1 cellular context compared by ENCODE assay signal in the genomic region with DNA sequence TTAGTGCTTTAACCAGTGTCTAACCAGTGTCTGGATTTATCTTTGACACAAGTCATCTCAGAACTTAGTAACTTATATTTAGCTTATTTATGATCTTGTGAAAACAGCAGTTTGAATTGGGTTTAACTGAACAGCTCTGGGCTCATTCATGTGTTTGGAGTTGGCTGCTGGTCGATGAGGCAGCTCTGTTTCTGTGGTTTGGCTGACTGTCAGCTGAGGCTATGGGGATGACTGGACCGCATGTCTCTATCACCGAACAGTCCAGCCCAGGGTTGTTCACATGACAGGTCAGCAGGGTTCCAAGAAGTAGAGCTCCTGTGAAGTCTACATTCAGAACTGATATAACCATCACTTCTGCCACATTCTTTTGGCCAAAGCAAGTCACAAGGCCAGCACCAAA.
A peak's percentile ranks its signal among the peaks of the same experiment; 100 is the strongest.
TF ChIP-seq lines count a peak whose summit lies in the region.

No MANE protein-coding gene starts in this region.

TF ChIP-seq in GM12878, 131 proteins besides CTCF, POLR2A, EP300 and RAD21 (continued from another document and continues in another):
- TF ChIP-seq, protein P1, sequence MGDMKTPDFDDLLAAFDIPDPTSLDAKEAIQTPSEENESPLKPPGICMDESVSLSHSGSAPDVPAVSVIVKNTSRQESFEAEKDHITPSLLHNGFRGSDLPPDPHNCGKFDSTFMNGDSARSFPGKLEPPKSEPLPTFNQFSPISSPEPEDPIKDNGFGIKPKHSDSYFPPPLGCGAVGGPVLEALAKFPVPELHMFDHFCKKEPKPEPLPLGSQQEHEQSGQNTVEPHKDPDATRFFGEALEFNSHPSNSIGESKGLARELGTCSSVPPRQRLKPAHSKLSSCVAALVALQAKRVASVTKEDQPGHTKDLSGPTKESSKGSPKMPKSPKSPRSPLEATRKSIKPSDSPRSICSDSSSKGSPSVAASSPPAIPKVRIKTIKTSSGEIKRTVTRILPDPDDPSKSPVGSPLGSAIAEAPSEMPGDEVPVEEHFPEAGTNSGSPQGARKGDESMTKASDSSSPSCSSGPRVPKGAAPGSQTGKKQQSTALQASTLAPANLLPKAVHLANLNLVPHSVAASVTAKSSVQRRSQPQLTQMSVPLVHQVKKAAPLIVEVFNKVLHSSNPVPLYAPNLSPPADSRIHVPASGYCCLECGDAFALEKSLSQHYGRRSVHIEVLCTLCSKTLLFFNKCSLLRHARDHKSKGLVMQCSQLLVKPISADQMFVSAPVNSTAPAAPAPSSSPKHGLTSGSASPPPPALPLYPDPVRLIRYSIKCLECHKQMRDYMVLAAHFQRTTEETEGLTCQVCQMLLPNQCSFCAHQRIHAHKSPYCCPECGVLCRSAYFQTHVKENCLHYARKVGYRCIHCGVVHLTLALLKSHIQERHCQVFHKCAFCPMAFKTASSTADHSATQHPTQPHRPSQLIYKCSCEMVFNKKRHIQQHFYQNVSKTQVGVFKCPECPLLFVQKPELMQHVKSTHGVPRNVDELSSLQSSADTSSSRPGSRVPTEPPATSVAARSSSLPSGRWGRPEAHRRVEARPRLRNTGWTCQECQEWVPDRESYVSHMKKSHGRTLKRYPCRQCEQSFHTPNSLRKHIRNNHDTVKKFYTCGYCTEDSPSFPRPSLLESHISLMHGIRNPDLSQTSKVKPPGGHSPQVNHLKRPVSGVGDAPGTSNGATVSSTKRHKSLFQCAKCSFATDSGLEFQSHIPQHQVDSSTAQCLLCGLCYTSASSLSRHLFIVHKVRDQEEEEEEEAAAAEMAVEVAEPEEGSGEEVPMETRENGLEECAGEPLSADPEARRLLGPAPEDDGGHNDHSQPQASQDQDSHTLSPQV (IDR thresholded peaks at IDR 0.05), result no peak
- TF ChIP-seq SMAD1 (IDR thresholded peaks at IDR 0.05; ENCODE audit: low read depth, partially characterized antibody) (no peak), NRF1 (conservative IDR thresholded peaks at IDR 0.05; ENCODE audit: low read depth, low read length) (no peak), CREM (IDR thresholded peaks at IDR 0.05; ENCODE audit: low read depth) (peak; percentile 93), ZNF207 (IDR thresholded peaks at IDR 0.05; ENCODE audit: borderline replicate concordance) (no peak), BHLHE40 (IDR thresholded peaks at IDR 0.05; ENCODE audit: borderline replicate concordance in 1 of 2, low read depth in 2 of 2, low read length in 1 of 2) (0 out of 4 replicates have a peak, but pooled peaks of 1 of the 2 experiments have one; percentile 34), FOXK2 (IDR thresholded peaks at IDR 0.05) (no peak), CBFB (IDR thresholded peaks at IDR 0.05; ENCODE audit: low read depth) (peak; percentile 79; the same call in 1 of the 2 replicates), YBX1 (IDR thresholded peaks at IDR 0.05) (no peak), ZBED1 (IDR thresholded peaks at IDR 0.05; ENCODE audit: borderline replicate concordance) (peak; percentile 84), EZH2 (IDR thresholded peaks at IDR 0.05; ENCODE audit: borderline replicate concordance, control insufficient read depth, low read depth, low read length) (no peak), RB1 (IDR thresholded peaks at IDR 0.05; ENCODE audit: borderline replicate concordance) (no peak), ESRRA (IDR thresholded peaks at IDR 0.05; ENCODE audit: low read length) (no peak), CREB1 (IDR thresholded peaks at IDR 0.05; ENCODE audit: low read depth) (0 out of 2 replicates have a peak, but pooled peaks have one; percentile 31), BRCA1 (IDR thresholded peaks at IDR 0.05; ENCODE audit: low read depth, low read length) (no peak), IKZF1 (conservative IDR thresholded peaks at IDR 0.05) (peak; percentile 63; the same call in 1 of the 2 replicates), SREBF2 (IDR thresholded peaks at IDR 0.05; ENCODE audit: low read length) (no peak), KAT2A (conservative IDR thresholded peaks at IDR 0.05; ENCODE audit: control insufficient read depth, low read depth, low read length) (no peak), HDGF (IDR thresholded peaks at IDR 0.05) (no peak), JUNB (IDR thresholded peaks at IDR 0.05) (peak; percentile 90), NBN (IDR thresholded peaks at IDR 0.05) (0 out of 2 replicates have a peak, but pooled peaks have one; percentile 18), LARP7 (IDR thresholded peaks at IDR 0.05) (no peak), MTA3 (IDR thresholded peaks at IDR 0.05; ENCODE audit: borderline replicate concordance, low read length) (peak; percentile 63), MEF2B (IDR thresholded peaks at IDR 0.05; ENCODE audit: partially characterized antibody, poor library complexity, severe bottlenecking) (peak; percentile 88), MYB (IDR thresholded peaks at IDR 0.05; ENCODE audit: borderline replicate concordance, low read depth, low read length) (peak; percentile 97), PAX8 (IDR thresholded peaks at IDR 0.05) (no peak), FOS (IDR thresholded peaks at IDR 0.05; ENCODE audit: borderline replicate concordance, extremely low read depth, insufficient read length) (no peak), PML (IDR thresholded peaks at IDR 0.05; ENCODE audit: low read length) (peak; percentile 90; the same call in 1 of the 2 replicates), MXI1 (IDR thresholded peaks at IDR 0.05; ENCODE audit: low read depth, low read length) (peak; percentile 51; the same call in 1 of the 2 replicates)
- TF ChIP-seq, protein P2, sequence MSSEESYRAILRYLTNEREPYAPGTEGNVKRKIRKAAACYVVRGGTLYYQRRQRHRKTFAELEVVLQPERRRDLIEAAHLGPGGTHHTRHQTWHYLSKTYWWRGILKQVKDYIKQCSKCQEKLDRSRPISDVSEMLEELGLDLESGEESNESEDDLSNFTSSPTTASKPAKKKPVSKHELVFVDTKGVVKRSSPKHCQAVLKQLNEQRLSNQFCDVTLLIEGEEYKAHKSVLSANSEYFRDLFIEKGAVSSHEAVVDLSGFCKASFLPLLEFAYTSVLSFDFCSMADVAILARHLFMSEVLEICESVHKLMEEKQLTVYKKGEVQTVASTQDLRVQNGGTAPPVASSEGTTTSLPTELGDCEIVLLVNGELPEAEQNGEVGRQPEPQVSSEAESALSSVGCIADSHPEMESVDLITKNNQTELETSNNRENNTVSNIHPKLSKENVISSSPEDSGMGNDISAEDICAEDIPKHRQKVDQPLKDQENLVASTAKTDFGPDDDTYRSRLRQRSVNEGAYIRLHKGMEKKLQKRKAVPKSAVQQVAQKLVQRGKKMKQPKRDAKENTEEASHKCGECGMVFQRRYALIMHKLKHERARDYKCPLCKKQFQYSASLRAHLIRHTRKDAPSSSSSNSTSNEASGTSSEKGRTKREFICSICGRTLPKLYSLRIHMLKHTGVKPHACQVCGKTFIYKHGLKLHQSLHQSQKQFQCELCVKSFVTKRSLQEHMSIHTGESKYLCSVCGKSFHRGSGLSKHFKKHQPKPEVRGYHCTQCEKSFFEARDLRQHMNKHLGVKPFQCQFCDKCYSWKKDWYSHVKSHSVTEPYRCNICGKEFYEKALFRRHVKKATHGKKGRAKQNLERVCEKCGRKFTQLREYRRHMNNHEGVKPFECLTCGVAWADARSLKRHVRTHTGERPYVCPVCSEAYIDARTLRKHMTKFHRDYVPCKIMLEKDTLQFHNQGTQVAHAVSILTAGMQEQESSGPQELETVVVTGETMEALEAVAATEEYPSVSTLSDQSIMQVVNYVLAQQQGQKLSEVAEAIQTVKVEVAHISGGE (CRISPR knock-in tag; IDR thresholded peaks at IDR 0.05), result no peak
- TF ChIP-seq, protein P3, sequence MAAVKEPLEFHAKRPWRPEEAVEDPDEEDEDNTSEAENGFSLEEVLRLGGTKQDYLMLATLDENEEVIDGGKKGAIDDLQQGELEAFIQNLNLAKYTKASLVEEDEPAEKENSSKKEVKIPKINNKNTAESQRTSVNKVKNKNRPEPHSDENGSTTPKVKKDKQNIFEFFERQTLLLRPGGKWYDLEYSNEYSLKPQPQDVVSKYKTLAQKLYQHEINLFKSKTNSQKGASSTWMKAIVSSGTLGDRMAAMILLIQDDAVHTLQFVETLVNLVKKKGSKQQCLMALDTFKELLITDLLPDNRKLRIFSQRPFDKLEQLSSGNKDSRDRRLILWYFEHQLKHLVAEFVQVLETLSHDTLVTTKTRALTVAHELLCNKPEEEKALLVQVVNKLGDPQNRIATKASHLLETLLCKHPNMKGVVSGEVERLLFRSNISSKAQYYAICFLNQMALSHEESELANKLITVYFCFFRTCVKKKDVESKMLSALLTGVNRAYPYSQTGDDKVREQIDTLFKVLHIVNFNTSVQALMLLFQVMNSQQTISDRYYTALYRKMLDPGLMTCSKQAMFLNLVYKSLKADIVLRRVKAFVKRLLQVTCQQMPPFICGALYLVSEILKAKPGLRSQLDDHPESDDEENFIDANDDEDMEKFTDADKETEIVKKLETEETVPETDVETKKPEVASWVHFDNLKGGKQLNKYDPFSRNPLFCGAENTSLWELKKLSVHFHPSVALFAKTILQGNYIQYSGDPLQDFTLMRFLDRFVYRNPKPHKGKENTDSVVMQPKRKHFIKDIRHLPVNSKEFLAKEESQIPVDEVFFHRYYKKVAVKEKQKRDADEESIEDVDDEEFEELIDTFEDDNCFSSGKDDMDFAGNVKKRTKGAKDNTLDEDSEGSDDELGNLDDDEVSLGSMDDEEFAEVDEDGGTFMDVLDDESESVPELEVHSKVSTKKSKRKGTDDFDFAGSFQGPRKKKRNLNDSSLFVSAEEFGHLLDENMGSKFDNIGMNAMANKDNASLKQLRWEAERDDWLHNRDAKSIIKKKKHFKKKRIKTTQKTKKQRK (IDR thresholded peaks at IDR 0.05; ENCODE audit: low read depth, low read length), result no peak
- TF ChIP-seq, protein P4, sequence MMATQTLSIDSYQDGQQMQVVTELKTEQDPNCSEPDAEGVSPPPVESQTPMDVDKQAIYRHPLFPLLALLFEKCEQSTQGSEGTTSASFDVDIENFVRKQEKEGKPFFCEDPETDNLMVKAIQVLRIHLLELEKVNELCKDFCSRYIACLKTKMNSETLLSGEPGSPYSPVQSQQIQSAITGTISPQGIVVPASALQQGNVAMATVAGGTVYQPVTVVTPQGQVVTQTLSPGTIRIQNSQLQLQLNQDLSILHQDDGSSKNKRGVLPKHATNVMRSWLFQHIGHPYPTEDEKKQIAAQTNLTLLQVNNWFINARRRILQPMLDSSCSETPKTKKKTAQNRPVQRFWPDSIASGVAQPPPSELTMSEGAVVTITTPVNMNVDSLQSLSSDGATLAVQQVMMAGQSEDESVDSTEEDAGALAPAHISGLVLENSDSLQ (IDR thresholded peaks at IDR 0.05), result peak; percentile 66; the same call in 1 of the 2 replicates
- TF ChIP-seq, protein P5, sequence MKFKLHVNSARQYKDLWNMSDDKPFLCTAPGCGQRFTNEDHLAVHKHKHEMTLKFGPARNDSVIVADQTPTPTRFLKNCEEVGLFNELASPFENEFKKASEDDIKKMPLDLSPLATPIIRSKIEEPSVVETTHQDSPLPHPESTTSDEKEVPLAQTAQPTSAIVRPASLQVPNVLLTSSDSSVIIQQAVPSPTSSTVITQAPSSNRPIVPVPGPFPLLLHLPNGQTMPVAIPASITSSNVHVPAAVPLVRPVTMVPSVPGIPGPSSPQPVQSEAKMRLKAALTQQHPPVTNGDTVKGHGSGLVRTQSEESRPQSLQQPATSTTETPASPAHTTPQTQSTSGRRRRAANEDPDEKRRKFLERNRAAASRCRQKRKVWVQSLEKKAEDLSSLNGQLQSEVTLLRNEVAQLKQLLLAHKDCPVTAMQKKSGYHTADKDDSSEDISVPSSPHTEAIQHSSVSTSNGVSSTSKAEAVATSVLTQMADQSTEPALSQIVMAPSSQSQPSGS (IDR thresholded peaks at IDR 0.05; ENCODE audit: low read length), result peak; percentile 92
- TF ChIP-seq, protein P6, sequence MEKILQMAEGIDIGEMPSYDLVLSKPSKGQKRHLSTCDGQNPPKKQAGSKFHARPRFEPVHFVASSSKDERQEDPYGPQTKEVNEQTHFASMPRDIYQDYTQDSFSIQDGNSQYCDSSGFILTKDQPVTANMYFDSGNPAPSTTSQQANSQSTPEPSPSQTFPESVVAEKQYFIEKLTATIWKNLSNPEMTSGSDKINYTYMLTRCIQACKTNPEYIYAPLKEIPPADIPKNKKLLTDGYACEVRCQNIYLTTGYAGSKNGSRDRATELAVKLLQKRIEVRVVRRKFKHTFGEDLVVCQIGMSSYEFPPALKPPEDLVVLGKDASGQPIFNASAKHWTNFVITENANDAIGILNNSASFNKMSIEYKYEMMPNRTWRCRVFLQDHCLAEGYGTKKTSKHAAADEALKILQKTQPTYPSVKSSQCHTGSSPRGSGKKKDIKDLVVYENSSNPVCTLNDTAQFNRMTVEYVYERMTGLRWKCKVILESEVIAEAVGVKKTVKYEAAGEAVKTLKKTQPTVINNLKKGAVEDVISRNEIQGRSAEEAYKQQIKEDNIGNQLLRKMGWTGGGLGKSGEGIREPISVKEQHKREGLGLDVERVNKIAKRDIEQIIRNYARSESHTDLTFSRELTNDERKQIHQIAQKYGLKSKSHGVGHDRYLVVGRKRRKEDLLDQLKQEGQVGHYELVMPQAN (conservative IDR thresholded peaks at IDR 0.05), result no peak
- TF ChIP-seq, protein P7, sequence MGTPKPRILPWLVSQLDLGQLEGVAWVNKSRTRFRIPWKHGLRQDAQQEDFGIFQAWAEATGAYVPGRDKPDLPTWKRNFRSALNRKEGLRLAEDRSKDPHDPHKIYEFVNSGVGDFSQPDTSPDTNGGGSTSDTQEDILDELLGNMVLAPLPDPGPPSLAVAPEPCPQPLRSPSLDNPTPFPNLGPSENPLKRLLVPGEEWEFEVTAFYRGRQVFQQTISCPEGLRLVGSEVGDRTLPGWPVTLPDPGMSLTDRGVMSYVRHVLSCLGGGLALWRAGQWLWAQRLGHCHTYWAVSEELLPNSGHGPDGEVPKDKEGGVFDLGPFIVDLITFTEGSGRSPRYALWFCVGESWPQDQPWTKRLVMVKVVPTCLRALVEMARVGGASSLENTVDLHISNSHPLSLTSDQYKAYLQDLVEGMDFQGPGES (IDR thresholded peaks at IDR 0.05), result no peak
- TF ChIP-seq, protein P8, sequence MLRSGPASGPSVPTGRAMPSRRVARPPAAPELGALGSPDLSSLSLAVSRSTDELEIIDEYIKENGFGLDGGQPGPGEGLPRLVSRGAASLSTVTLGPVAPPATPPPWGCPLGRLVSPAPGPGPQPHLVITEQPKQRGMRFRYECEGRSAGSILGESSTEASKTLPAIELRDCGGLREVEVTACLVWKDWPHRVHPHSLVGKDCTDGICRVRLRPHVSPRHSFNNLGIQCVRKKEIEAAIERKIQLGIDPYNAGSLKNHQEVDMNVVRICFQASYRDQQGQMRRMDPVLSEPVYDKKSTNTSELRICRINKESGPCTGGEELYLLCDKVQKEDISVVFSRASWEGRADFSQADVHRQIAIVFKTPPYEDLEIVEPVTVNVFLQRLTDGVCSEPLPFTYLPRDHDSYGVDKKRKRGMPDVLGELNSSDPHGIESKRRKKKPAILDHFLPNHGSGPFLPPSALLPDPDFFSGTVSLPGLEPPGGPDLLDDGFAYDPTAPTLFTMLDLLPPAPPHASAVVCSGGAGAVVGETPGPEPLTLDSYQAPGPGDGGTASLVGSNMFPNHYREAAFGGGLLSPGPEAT (IDR thresholded peaks at IDR 0.05; ENCODE audit: low read depth), result peak; percentile 55; the same call in 1 of the 2 replicates
- TF ChIP-seq, protein P9, sequence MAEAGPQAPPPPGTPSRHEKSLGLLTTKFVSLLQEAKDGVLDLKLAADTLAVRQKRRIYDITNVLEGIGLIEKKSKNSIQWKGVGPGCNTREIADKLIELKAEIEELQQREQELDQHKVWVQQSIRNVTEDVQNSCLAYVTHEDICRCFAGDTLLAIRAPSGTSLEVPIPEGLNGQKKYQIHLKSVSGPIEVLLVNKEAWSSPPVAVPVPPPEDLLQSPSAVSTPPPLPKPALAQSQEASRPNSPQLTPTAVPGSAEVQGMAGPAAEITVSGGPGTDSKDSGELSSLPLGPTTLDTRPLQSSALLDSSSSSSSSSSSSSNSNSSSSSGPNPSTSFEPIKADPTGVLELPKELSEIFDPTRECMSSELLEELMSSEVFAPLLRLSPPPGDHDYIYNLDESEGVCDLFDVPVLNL (IDR thresholded peaks at IDR 0.05; ENCODE audit: low read depth, low read length), result no peak
